ENCODE assay signal across 8 cellular contexts in genomic region chr2:8303322-8303832, GRCh38.
DNase-seq lines count a peak whose midpoint lies in the region; ATAC-seq and TF ChIP-seq lines count a peak whose summit lies in the region.

No MANE protein-coding gene starts in this region.

- H3K27ac ChIP-seq in transverse colon, result peak overlapping the region; percentile 23 to 73 (median 54)

- no peaks in the 10 kb centered on the region for H3K9me3 ChIP-seq in transverse colon

- H3K27me3 Mint-ChIP-seq in activated naive CD8-positive, alpha-beta T cell treated with anti-CD3 and anti-CD28 coated beads, Interleukin-2, amount 10 ng/mL, durations not matched to agents 7 days and 5 days, result peaks cover 5% of the 10 kb centered on the region
- no peaks in the 10 kb centered on the region for H3K27me3 Mint-ChIP-seq in neural crest cell (ENCODE audit: low read depth)

- TF ChIP-seq POLR2A in transverse colon (IDR thresholded peaks at IDR 0.05), result no peak

- DNase-seq in T follicular helper cell (ENCODE audit: low read depth) (peak; percentile 23), neural crest cell (ENCODE audit: low read depth, low spot score) (no peak), transverse colon (peak; percentile 81), NCI-H1436 treated with DMSO at 0.1 percent for 48 hours (lab: John Stamatoyannopoulos, UW) (no peak), LoVo (ENCODE audit: low spot score) (no peak)
- peak; percentile 82 for DNase-seq in activated naive CD8-positive, alpha-beta T cell treated with anti-CD3 and anti-CD28 coated beads, Interleukin-2, amount 10 ng/mL, durations not matched to agents 7 days and 5 days

- TF ChIP-seq CTCF in neural crest cell (conservative IDR thresholded peaks at IDR 0.05) (no peak), transverse colon (IDR thresholded peaks at IDR 0.05) (no peak)

- H3K4me1 ChIP-seq in transverse colon, result peaks cover 3 to 22% (median 7%) of the 10 kb centered on the region in 4 donors

- no peaks in the 10 kb centered on the region for H3K27me3 ChIP-seq in transverse colon

- H3K4me1 Mint-ChIP-seq in activated naive CD8-positive, alpha-beta T cell treated with anti-CD3 and anti-CD28 coated beads, Interleukin-2, amount 10 ng/mL, durations not matched to agents 7 days and 5 days, result peaks cover 76% of the 10 kb centered on the region
- peaks cover 18% of the 10 kb centered on the region for H3K4me1 Mint-ChIP-seq in neural crest cell

- peaks cover 19% of the 10 kb centered on the region for H3K9me3 Mint-ChIP-seq in activated naive CD8-positive, alpha-beta T cell treated with anti-CD3 and anti-CD28 coated beads, Interleukin-2, amount 10 ng/mL, durations not matched to agents 7 days and 5 days
- H3K9me3 Mint-ChIP-seq in neural crest cell, result peaks cover 16% of the 10 kb centered on the region

- H3K36me3 Mint-ChIP-seq in activated naive CD8-positive, alpha-beta T cell treated with anti-CD3 and anti-CD28 coated beads, Interleukin-2, amount 10 ng/mL, durations not matched to agents 7 days and 5 days, result peaks cover 37% of the 10 kb centered on the region
- H3K36me3 Mint-ChIP-seq in neural crest cell (ENCODE audit: low read depth), result peaks cover 4% of the 10 kb centered on the region

- in situ Hi-C loops in transverse colon (cut with MboI; ENCODE audit: low pct_ligation_motif_present in 1 of 4, low pct_unique_long_range_greater_than_20kb in 1 of 4, low sequenced_read_pairs in 3 of 4), result no loop called here

- no peak overlapping the region for H3K4me3 ChIP-seq in transverse colon

- peak overlapping the region; percentile 88 for H3K27ac Mint-ChIP-seq in activated naive CD8-positive, alpha-beta T cell treated with anti-CD3 and anti-CD28 coated beads, Interleukin-2, amount 10 ng/mL, durations not matched to agents 7 days and 5 days
- peak overlapping the region; percentile 87 for H3K27ac Mint-ChIP-seq in neural crest cell (ENCODE audit: unreplicated experiment)

- ATAC-seq in GM18520 (IDR thresholded peaks at IDR 0.05; ENCODE audit: unreplicated experiment) (peak; percentile 64), HG02973 (IDR thresholded peaks at IDR 0.05; ENCODE audit: unreplicated experiment) (peak; percentile 63)
- ATAC-seq in activated naive CD8-positive, alpha-beta T cell treated with anti-CD3 and anti-CD28 coated beads, Interleukin-2, amount 10 ng/mL, durations not matched to agents 7 days and 5 days (ENCODE audit: low read depth), result peak; percentile 70

- H3K4me3 Mint-ChIP-seq in activated naive CD8-positive, alpha-beta T cell treated with anti-CD3 and anti-CD28 coated beads, Interleukin-2, amount 10 ng/mL, durations not matched to agents 7 days and 5 days, result peak overlapping the region; percentile 75
- H3K4me3 Mint-ChIP-seq in neural crest cell, result no peak overlapping the region

- H3K36me3 ChIP-seq in transverse colon, result no peaks in the 10 kb centered on the region

- POLR2A ChIA-PET in activated naive CD8-positive, alpha-beta T cell treated with anti-CD3 and anti-CD28 coated beads, Interleukin-2, amount 10 ng/mL, durations not matched to agents 7 days and 5 days (lab: Charles Lee), result interaction anchor here (0.5 to 2.7 kb wide), 5 partner anchors 10 to 578 kb away, joined by 3 to 15 read pairs (median 3); partner anchors contain the start of gene ID2

- intact Hi-C loops in transverse colon (cut with DNase I; ENCODE audit: low total_unique reads), result no loop called here

- 74 to 80% methylated on average over 4 to 10 of the region's 10 CpGs for WGBS in transverse colon (ENCODE audit: low coverage in 1 of 2), 2 donors

- no peak for TF ChIP-seq EP300 in transverse colon (IDR thresholded peaks at IDR 0.05; ENCODE audit: low read depth)

Comparison
In these comparisons a context has a peak if more than half of its experiments do, and no peak if none do; other contexts are left out.
1. DNase-seq: peak in T follicular helper cell (single experiment), activated naive CD8-positive, alpha-beta T cell treated with anti-CD3 and anti-CD28 coated beads, Interleukin-2, amount 10 ng/mL, durations not matched to agents 7 days and 5 days (single experiment) and transverse colon (single experiment); none in neural crest cell (single experiment), NCI-H1436 treated with DMSO at 0.1 percent for 48 hours (single experiment) and LoVo (single experiment).
2. Peak in every context shown above with its lines, with median percentiles within 50 percentile points of each other: ATAC-seq.